In the genomic region with DNA sequence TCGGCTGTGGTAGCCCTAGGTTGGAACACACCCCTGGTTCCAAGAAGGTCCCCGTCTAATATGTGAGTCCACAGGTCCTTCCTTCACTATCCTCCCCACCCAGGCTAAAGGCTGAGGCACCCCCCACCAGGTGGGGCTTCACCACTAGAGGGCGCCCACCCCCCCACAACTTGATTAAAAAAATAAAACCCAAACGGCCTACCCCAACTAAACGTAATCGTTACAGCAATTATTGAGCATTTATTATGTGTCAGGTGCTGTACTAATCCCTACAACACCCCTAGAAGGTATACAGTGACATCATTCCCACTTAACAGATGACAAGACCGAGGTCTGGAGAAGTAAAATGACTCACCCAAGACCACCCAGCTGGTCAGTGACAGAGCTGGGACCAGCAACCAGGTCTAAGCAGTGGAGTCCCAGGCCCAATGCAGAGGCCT, we compare ENCODE assay signal across 9 cellular contexts.
DNase-seq lines count a peak whose midpoint lies in the region; ATAC-seq and TF ChIP-seq lines count a peak whose summit lies in the region.
"Had no signal": no experiment of that assay in that cellular context is flagged by ENCODE, and none has a peak within 500 bp of the region (broad histone marks: within the 10 kb centered on the region; RNA-seq: fewer than 3 reads in every experiment).

No MANE protein-coding gene starts in this region.

- TF ChIP-seq POLR2A in GM18505 (IDR thresholded peaks at IDR 0.05; ENCODE audit: borderline replicate concordance, extremely low read depth, insufficient read depth, insufficient read length): no peak

- H3K27me3 Mint-ChIP-seq in CD8-positive, alpha-beta T cell (ENCODE audit: low read depth): peaks cover 14% of the 10 kb centered on the region

- no peak overlapping the region for H2AFZ ChIP-seq in KMS-11 (ENCODE audit: low read depth)

- no peaks in the 10 kb centered on the region for H3K9me3 Mint-ChIP-seq in CD8-positive, alpha-beta T cell
- H3K9me3 Mint-ChIP-seq: natural killer cell treated with Interleukin-12 subunit alpha and Interleukin-12 subunit beta and Interleukin-15 and Interleukin-18, amount 100 ng/mL, for 72 hours had no signal

- H3K27me3 ChIP-seq in CD8-positive, alpha-beta T cell (ENCODE audit: insufficient read depth, low read length): no peaks in the 10 kb centered on the region
- no peaks in the 10 kb centered on the region for H3K27me3 ChIP-seq in KMS-11 (ENCODE audit: insufficient read depth, low read depth)

- H4K20me1 ChIP-seq in KMS-11 (ENCODE audit: insufficient read depth): no peaks in the 10 kb centered on the region

- no peaks in the 10 kb centered on the region for H3K9me3 ChIP-seq in CD8-positive, alpha-beta T cell (ENCODE audit: low read length)

- no peak overlapping the region for H3K27ac Mint-ChIP-seq in CD8-positive, alpha-beta T cell
- H3K27ac Mint-ChIP-seq: natural killer cell treated with Interleukin-12 subunit alpha and Interleukin-12 subunit beta and Interleukin-15 and Interleukin-18, amount 100 ng/mL, for 72 hours had no signal

- H3K36me3 Mint-ChIP-seq in CD8-positive, alpha-beta T cell: no peaks in the 10 kb centered on the region
- H3K36me3 Mint-ChIP-seq: natural killer cell treated with Interleukin-12 subunit alpha and Interleukin-12 subunit beta and Interleukin-15 and Interleukin-18, amount 100 ng/mL, for 72 hours had no signal

- ATAC-seq in CD8-positive, alpha-beta T cell: no peak
- ATAC-seq in HG03457 (IDR thresholded peaks at IDR 0.05; ENCODE audit: unreplicated experiment) (no peak), HG03469 (IDR thresholded peaks at IDR 0.05; ENCODE audit: unreplicated experiment) (no peak), GM18505 (IDR thresholded peaks at IDR 0.05; ENCODE audit: unreplicated experiment) (no peak)

- H3K4me2 ChIP-seq in KMS-11: no peak overlapping the region

- no peak overlapping the region for H3K27ac ChIP-seq in CD8-positive, alpha-beta T cell (ENCODE audit: low read depth, low read length)
- H3K27ac ChIP-seq in KMS-11: no peak overlapping the region

- intact Hi-C loops in CD8-positive, alpha-beta T cell (cut with DNase I, micrococcal nuclease): loop anchor here in 1 of 2 experiments (2.0 kb wide), 1 partner anchor 808 kb away; no protein-coding TSS in a partner anchor

- peaks cover 5% of the 10 kb centered on the region for H3K4me1 ChIP-seq in CD8-positive, alpha-beta T cell (ENCODE audit: insufficient read depth, low read length)
- no peaks in the 10 kb centered on the region for H3K4me1 ChIP-seq in KMS-11 (ENCODE audit: low read depth, poor library complexity, severe bottlenecking)

- peak; percentile 22 to 65 (median 34) for DNase-seq in CD8-positive, alpha-beta T cell
- peak; percentile 57 to 63 for DNase-seq in activated CD4-positive, alpha-beta T cell treated with anti-CD3 and anti-CD28 coated beads, Interleukin-2, amount 50 U/mL, for 48 hours
- DNase-seq in epithelial cell of proximal tubule (ENCODE audit: low read depth): no peak
- no peak for DNase-seq in retinal pigment epithelial cell (ENCODE audit: low read depth)

- CTCF ChIA-PET in CD8-positive, alpha-beta T cell (lab: Charles Lee): interaction anchor here (0.6 to 3.6 kb wide), 9 partner anchors 9 to 556 kb away, joined by 3 to 22 read pairs (median 4); no protein-coding TSS in a partner anchor

- no peak overlapping the region for H3K4me3 ChIP-seq in CD8-positive, alpha-beta T cell (ENCODE audit: low read depth, low read length)
- H3K4me3 ChIP-seq in KMS-11 (IDR thresholded peaks at IDR 0.05; ENCODE audit: insufficient read depth, low read depth, low read length) (no peak overlapping the region), epithelial cell of proximal tubule (ENCODE audit: low read depth, low read length) (no peak overlapping the region), retinal pigment epithelial cell (ENCODE audit: low read length) (no peak overlapping the region)

- POLR2A ChIA-PET in CD8-positive, alpha-beta T cell (lab: Charles Lee): no interaction called here

- H3K79me2 ChIP-seq in KMS-11 (ENCODE audit: insufficient read depth, low read depth): no peaks in the 10 kb centered on the region

- no peak overlapping the region for H3K4me3 Mint-ChIP-seq in CD8-positive, alpha-beta T cell
- H3K4me3 Mint-ChIP-seq: natural killer cell treated with Interleukin-12 subunit alpha and Interleukin-12 subunit beta and Interleukin-15 and Interleukin-18, amount 100 ng/mL, for 72 hours had no signal

- no peaks in the 10 kb centered on the region for H3K36me3 ChIP-seq in CD8-positive, alpha-beta T cell (ENCODE audit: insufficient read depth, low read length)
- H3K36me3 ChIP-seq in KMS-11 (ENCODE audit: insufficient read depth): no peaks in the 10 kb centered on the region

- H3K9ac ChIP-seq in KMS-11: no peak overlapping the region

- peak; percentile 74 for TF ChIP-seq CTCF in CD8-positive, alpha-beta T cell (IDR thresholded peaks at IDR 0.05)
- TF ChIP-seq CTCF in KMS-11 (conservative IDR thresholded peaks at IDR 0.05; ENCODE audit: low read depth, low read length): peak; percentile 73
- TF ChIP-seq CTCF in epithelial cell of proximal tubule (conservative IDR thresholded peaks at IDR 0.05; ENCODE audit: low read depth, low read length): peak; percentile 78
- peak; percentile 75 for TF ChIP-seq CTCF in retinal pigment epithelial cell (conservative IDR thresholded peaks at IDR 0.05; ENCODE audit: low read depth, low read length)

- peaks cover 5% of the 10 kb centered on the region for H3K4me1 Mint-ChIP-seq in CD8-positive, alpha-beta T cell (ENCODE audit: low read depth)

Comparison
In these comparisons a context has a peak if more than half of its experiments do, and no peak if none do; other contexts are left out.
1. DNase-seq: peak in CD8-positive, alpha-beta T cell (7 of 7) and activated CD4-positive, alpha-beta T cell treated with anti-CD3 and anti-CD28 coated beads, Interleukin-2, amount 50 U/mL, for 48 hours (2 of 2); none in epithelial cell of proximal tubule (single experiment) and retinal pigment epithelial cell (single experiment).
2. Peak in every context shown above with its lines, with median percentiles within 50 percentile points of each other: CTCF ChIP-seq.